Comparison of ENCODE assay signal across 7 cellular contexts in genomic region chr12:118034429-118035193, GRCh38.
DNase-seq lines count a peak whose midpoint lies in the region; ATAC-seq lines count a peak whose summit lies in the region.

No MANE protein-coding gene starts in this region.

- peaks cover 67% of the 10 kb centered on the region for H3K4me1 Mint-ChIP-seq in activated naive CD8-positive, alpha-beta T cell treated with anti-CD3 and anti-CD28 coated beads, Interleukin-2, amount 50 U/mL, for 24 hours

- peak overlapping the region; percentile 40 for H3K4me3 Mint-ChIP-seq in activated naive CD8-positive, alpha-beta T cell treated with anti-CD3 and anti-CD28 coated beads, Interleukin-2, amount 50 U/mL, for 24 hours

- ATAC-seq in activated naive CD8-positive, alpha-beta T cell treated with anti-CD3 and anti-CD28 coated beads, Interleukin-2, amount 50 U/mL, for 24 hours = peak; percentile 17
- ATAC-seq in GM21825 (IDR thresholded peaks at IDR 0.05; ENCODE audit: unreplicated experiment) (no peak), HG02938 (IDR thresholded peaks at IDR 0.05; ENCODE audit: unreplicated experiment) (no peak)

- H3K36me3 Mint-ChIP-seq in activated naive CD8-positive, alpha-beta T cell treated with anti-CD3 and anti-CD28 coated beads, Interleukin-2, amount 50 U/mL, for 24 hours (ENCODE audit: low read depth) = peaks cover 78% of the 10 kb centered on the region

- H3K27ac Mint-ChIP-seq in activated naive CD8-positive, alpha-beta T cell treated with anti-CD3 and anti-CD28 coated beads, Interleukin-2, amount 50 U/mL, for 24 hours = peak overlapping the region; percentile 96

- DNase-seq in EH (ENCODE audit: low read depth) = peak; percentile 78
- peak; percentile 14 for DNase-seq in NAMALWA (ENCODE audit: low spot score)
- DNase-seq in activated naive CD8-positive, alpha-beta T cell treated with anti-CD3 and anti-CD28 coated beads, Interleukin-2, amount 50 U/mL, for 24 hours = no peak
- DNase-seq in iPS-NIHi7 (ENCODE audit: extremely low spot score) = peak; percentile 36
- no peak for DNase-seq in cerebellar nuclear complex (lab: John Stamatoyannopoulos, UW)

- no peaks in the 10 kb centered on the region for H3K27me3 Mint-ChIP-seq in activated naive CD8-positive, alpha-beta T cell treated with anti-CD3 and anti-CD28 coated beads, Interleukin-2, amount 50 U/mL, for 24 hours

- no peaks in the 10 kb centered on the region for H3K9me3 Mint-ChIP-seq in activated naive CD8-positive, alpha-beta T cell treated with anti-CD3 and anti-CD28 coated beads, Interleukin-2, amount 50 U/mL, for 24 hours

Comparison
In these comparisons a context has a peak if more than half of its experiments do, and no peak if none do; other contexts are left out.
1. DNase-seq: peak in EH (single experiment), NAMALWA (single experiment) and iPS-NIHi7 (single experiment); none in activated naive CD8-positive, alpha-beta T cell treated with anti-CD3 and anti-CD28 coated beads, Interleukin-2, amount 50 U/mL, for 24 hours (single experiment) and cerebellar nuclear complex (0 of 2).